8 cellular contexts compared by ENCODE assay signal in genomic region chr1:12617511-12617900, GRCh38.
DNase-seq lines count a peak whose midpoint lies in the region; ATAC-seq and TF ChIP-seq lines count a peak whose summit lies in the region.

No MANE protein-coding gene starts in this region.

- peak overlapping the region; percentile 90 to 98 for H3K27ac Mint-ChIP-seq in effector memory CD8-positive, alpha-beta T cell

- peak overlapping the region; percentile 41 to 50 for H3K4me3 ChIP-seq in neutrophil (ENCODE audit: low read depth in 1 of 2, low read length in 1 of 2)

- H3K4me1 ChIP-seq in neutrophil (ENCODE audit: control insufficient read depth in 1 of 2, insufficient read depth in 1 of 2, low read depth in 1 of 2, low read length in 1 of 2) = peaks cover 39 to 43% of the 10 kb centered on the region in 2 experiments

- H3K9me3 Mint-ChIP-seq in effector memory CD8-positive, alpha-beta T cell = no peaks in the 10 kb centered on the region

- H3K9me3 ChIP-seq in neutrophil = no peaks in the 10 kb centered on the region

- H3K4me1 Mint-ChIP-seq in effector memory CD8-positive, alpha-beta T cell (ENCODE audit: low read depth in 2 of 2) = peaks cover 64 to 65% of the 10 kb centered on the region in 2 donors

- H3K36me3 ChIP-seq in neutrophil = no peaks in the 10 kb centered on the region

- H3K27me3 Mint-ChIP-seq in effector memory CD8-positive, alpha-beta T cell = no peaks in the 10 kb centered on the region

- ATAC-seq in effector memory CD8-positive, alpha-beta T cell (replicated peaks) = peak; percentile 50
- ATAC-seq in HG02610 (IDR thresholded peaks at IDR 0.05; ENCODE audit: unreplicated experiment) (no peak), HG02763 (IDR thresholded peaks at IDR 0.05; ENCODE audit: unreplicated experiment) (no peak), GM18502 (IDR thresholded peaks at IDR 0.05; ENCODE audit: poor library complexity, unreplicated experiment) (no peak)

- H3K27ac ChIP-seq in neutrophil = no peak overlapping the region

- DNase-seq in GM20000 (ENCODE audit: low spot score) (peak; percentile 65), T-helper 9 cell (peak; percentile 45)
- peak; percentile 28 to 44 (median 40) for DNase-seq in effector memory CD8-positive, alpha-beta T cell
- no peak for DNase-seq in activated CD4-positive, CD25-positive, alpha-beta regulatory T cell (lab: John Stamatoyannopoulos, UW)

- TF ChIP-seq CTCF in GM20000 (IDR thresholded peaks at IDR 0.05; ENCODE audit: extremely low read depth, missing control alignments) = no peak
- TF ChIP-seq CTCF in neutrophil (IDR thresholded peaks at IDR 0.05) = no peak

- H3K36me3 Mint-ChIP-seq in effector memory CD8-positive, alpha-beta T cell (ENCODE audit: insufficient read depth) = peaks cover 40% of the 10 kb centered on the region

- H3K27me3 ChIP-seq in neutrophil = peaks cover 84% of the 10 kb centered on the region

- peak overlapping the region; percentile 95 to 98 for H3K4me3 Mint-ChIP-seq in effector memory CD8-positive, alpha-beta T cell

Comparison
In these comparisons a context has a peak if more than half of its experiments do, and no peak if none do; other contexts are left out.
1. DNase-seq: peak in GM20000 (single experiment), T-helper 9 cell (single experiment) and effector memory CD8-positive, alpha-beta T cell (3 of 3); none in activated CD4-positive, CD25-positive, alpha-beta regulatory T cell (0 of 4).